In genomic region chr4:102827674-102828496, GRCh38 we compare ENCODE assay signal across 1 cellular context.
A peak's percentile ranks its signal among the peaks of the same experiment; 100 is the strongest.
TF ChIP-seq lines count a peak whose summit lies in the region.

No MANE protein-coding gene starts in this region.

TF ChIP-seq in IMR-90, 13 proteins besides CTCF, POLR2A, EP300 and RAD21 (continued from another document):
- TF ChIP-seq FOS (IDR thresholded peaks at IDR 0.05; ENCODE audit: low read depth, low read length) (no peak; the same call in 1 of the 2 replicates), MXI1 (IDR thresholded peaks at IDR 0.05; ENCODE audit: borderline replicate concordance, low read depth, low read length) (peak; percentile 90), CHD1 (IDR thresholded peaks at IDR 0.05; ENCODE audit: low read depth, low read length) (no peak), ELK1 (IDR thresholded peaks at IDR 0.05; ENCODE audit: borderline replicate concordance, low read depth, low read length) (no peak), MAFK (IDR thresholded peaks at IDR 0.05; ENCODE audit: low read depth, low read length) (no peak), RFX5 (IDR thresholded peaks at IDR 0.05; ENCODE audit: low read depth, low read length) (no peak)
